1 cellular context compared by ENCODE assay signal in the genomic region with DNA sequence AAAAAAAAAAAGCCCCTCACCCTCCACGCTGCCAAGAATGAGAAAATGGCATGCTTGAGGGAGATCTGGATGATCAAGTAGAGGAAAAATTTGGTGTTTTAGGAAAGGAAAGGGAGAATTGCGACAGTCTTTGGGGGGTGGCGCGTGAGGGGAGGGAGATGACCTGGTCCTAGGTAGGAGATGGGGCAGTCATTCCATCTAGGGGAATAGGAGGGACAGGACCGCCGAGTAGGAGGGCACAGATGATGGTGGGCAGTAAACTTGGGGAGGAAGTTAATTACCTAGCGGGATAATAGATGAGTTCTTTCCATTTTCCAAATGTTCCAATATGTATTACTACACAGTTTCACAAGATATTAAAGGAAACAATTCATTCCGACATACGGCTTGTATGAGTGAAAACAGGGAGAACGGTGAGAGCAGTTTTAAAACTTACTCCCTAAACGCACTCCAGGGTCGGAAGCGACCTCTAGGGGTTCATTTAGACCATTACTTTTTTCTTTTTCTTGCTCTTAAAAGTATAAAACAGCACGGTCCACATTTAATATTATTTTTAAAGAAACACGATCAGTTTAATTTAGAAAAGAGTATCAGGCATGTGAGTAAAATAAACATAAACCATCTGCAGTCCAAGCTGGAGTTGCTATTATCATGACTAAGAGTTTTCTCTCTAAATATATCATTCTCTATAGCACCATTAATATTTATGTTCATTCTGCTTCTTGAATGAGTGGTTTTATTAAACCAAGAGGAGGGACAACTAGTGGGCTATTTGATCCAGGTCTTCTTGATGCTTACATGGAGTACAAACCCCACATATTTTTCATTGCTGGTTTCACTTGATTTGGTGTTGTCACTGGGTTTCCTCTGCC.
TF ChIP-seq lines count a peak whose summit lies in the region.

No MANE protein-coding gene starts in this region.

TF ChIP-seq in GM23338, 12 proteins besides CTCF, POLR2A, EP300 and RAD21:
- TF ChIP-seq, protein P1, sequence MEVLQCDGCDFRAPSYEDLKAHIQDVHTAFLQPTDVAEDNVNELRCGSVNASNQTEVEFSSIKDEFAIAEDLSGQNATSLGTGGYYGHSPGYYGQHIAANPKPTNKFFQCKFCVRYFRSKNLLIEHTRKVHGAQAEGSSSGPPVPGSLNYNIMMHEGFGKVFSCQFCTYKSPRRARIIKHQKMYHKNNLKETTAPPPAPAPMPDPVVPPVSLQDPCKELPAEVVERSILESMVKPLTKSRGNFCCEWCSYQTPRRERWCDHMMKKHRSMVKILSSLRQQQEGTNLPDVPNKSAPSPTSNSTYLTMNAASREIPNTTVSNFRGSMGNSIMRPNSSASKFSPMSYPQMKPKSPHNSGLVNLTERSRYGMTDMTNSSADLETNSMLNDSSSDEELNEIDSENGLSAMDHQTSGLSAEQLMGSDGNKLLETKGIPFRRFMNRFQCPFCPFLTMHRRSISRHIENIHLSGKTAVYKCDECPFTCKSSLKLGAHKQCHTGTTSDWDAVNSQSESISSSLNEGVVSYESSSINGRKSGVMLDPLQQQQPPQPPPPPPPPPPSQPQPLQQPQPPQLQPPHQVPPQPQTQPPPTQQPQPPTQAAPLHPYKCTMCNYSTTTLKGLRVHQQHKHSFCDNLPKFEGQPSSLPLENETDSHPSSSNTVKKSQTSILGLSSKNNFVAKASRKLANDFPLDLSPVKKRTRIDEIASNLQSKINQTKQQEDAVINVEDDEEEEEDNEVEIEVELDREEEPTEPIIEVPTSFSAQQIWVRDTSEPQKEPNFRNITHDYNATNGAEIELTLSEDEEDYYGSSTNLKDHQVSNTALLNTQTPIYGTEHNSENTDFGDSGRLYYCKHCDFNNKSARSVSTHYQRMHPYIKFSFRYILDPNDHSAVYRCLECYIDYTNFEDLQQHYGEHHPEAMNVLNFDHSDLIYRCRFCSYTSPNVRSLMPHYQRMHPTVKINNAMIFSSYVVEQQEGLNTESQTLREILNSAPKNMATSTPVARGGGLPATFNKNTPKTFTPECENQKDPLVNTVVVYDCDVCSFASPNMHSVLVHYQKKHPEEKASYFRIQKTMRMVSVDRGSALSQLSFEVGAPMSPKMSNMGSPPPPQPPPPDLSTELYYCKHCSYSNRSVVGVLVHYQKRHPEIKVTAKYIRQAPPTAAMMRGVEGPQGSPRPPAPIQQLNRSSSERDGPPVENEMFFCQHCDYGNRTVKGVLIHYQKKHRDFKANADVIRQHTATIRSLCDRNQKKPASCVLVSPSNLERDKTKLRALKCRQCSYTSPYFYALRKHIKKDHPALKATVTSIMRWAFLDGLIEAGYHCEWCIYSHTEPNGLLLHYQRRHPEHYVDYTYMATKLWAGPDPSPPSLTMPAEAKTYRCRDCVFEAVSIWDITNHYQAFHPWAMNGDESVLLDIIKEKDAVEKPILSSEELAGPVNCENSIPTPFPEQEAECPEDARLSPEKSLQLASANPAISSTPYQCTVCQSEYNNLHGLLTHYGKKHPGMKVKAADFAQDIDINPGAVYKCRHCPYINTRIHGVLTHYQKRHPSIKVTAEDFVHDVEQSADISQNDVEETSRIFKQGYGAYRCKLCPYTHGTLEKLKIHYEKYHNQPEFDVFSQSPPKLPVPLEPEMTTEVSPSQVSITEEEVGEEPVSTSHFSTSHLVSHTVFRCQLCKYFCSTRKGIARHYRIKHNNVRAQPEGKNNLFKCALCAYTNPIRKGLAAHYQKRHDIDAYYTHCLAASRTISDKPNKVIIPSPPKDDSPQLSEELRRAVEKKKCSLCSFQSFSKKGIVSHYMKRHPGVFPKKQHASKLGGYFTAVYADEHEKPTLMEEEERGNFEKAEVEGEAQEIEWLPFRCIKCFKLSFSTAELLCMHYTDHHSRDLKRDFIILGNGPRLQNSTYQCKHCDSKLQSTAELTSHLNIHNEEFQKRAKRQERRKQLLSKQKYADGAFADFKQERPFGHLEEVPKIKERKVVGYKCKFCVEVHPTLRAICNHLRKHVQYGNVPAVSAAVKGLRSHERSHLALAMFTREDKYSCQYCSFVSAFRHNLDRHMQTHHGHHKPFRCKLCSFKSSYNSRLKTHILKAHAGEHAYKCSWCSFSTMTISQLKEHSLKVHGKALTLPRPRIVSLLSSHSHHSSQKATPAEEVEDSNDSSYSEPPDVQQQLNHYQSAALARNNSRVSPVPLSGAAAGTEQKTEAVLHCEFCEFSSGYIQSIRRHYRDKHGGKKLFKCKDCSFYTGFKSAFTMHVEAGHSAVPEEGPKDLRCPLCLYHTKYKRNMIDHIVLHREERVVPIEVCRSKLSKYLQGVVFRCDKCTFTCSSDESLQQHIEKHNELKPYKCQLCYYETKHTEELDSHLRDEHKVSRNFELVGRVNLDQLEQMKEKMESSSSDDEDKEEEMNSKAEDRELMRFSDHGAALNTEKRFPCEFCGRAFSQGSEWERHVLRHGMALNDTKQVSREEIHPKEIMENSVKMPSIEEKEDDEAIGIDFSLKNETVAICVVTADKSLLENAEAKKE (CRISPR knock-in tag; IDR thresholded peaks at IDR 0.05) = no peak
- TF ChIP-seq, protein P2, sequence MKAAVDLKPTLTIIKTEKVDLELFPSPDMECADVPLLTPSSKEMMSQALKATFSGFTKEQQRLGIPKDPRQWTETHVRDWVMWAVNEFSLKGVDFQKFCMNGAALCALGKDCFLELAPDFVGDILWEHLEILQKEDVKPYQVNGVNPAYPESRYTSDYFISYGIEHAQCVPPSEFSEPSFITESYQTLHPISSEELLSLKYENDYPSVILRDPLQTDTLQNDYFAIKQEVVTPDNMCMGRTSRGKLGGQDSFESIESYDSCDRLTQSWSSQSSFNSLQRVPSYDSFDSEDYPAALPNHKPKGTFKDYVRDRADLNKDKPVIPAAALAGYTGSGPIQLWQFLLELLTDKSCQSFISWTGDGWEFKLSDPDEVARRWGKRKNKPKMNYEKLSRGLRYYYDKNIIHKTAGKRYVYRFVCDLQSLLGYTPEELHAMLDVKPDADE (IDR thresholded peaks at IDR 0.05) = no peak
TF ChIP-seq in GM23338: peak in this region for 0.
